In the genomic region with DNA sequence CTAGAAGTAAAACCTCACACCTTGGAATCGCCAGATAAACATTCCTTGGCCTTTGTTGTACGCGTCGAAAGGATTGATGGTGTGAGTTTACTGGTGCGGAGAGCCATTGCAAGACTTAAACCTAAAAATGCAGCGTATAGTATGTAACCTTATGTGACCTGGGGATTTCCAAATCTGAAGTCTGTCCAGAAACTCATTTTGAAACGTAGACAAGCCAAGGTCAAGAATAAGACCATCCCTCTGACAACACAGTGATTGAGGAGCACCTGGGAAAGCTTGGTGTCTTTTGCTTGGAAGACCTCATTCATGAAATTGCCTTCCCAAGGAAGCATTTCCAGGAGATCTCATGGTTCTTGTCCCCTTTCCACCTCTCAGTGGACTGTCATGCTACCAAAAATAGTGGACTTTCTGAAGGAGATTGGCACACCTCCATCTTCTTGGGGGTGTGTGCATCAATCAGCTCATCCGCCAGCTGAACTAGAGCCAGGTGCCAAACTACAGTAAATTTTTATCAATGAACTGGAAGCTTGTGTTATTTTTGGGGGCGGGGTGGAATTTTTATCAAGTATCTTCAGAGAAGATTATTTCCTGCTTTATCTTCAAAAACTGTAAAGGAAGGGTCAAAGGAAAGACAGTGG, we compare ENCODE assay signal across 29 cellular contexts.
"Had no signal": no experiment of that assay in that cellular context is flagged by ENCODE, and none has a peak within 500 bp of the region (broad histone marks: within the 10 kb centered on the region; RNA-seq: fewer than 3 reads in every experiment).

No MANE protein-coding gene starts in this region.

- H3K4me3 ChIP-seq: esophagus muscularis mucosa, heart right ventricle, left lung, lung, skin epidermis, thoracic aorta, upper lobe of right lung had no signal

- DNase-seq: activated CD4-positive, alpha-beta memory T cell treated with anti-CD3 and anti-CD28 coated beads, Interleukin-2, amount 10 ng/mL, durations not matched to agents 7 days and 5 days; activated CD4-positive, alpha-beta T cell treated with anti-CD3 and anti-CD28 coated beads for 1 hour; activated CD4-positive, alpha-beta T cell treated with anti-CD3 and anti-CD28 coated beads, Interleukin-2, amount 10 ng/mL, durations not matched to agents 7 days and 5 days; activated CD8-positive, alpha-beta memory T cell treated with anti-CD3 and anti-CD28 coated beads, Interleukin-2, amount 50 U/mL, for 48 hours; activated gamma-delta T cell; activated naive CD4-positive, alpha-beta T cell treated with anti-CD3 and anti-CD28 coated beads, Interleukin-2, amount 10 ng/mL, durations not matched to agents 7 days and 5 days; activated naive CD8-positive, alpha-beta T cell treated with anti-CD3 and anti-CD28 coated beads, Interleukin-2, amount 10 ng/mL, durations not matched to agents 7 days and 5 days; activated T-cell treated with anti-CD3 and anti-CD28 coated beads, Interleukin-2, amount 50 U/mL, for 24 hours; amniotic stem cell; caudate nucleus; foreskin keratinocyte; heart right ventricle; kidney glomerular epithelial cell; mesendoderm; stimulated activated CD4-positive, alpha-beta T cell treated with anti-CD3 and anti-CD28 coated beads, Interleukin-12 subunit alpha, Interleukin-12 subunit beta, amount 100 ng/mL, for 4 hours; stimulated activated CD4-positive, alpha-beta T cell treated with anti-CD3 and anti-CD28 coated beads, Interleukin-4, amount 100 ng/mL, for 1 hour; T-helper 9 cell; upper lobe of right lung had no signal

- H3K36me3 ChIP-seq: upper lobe of right lung had no signal

- H3K27me3 ChIP-seq: esophagus muscularis mucosa, foreskin keratinocyte, heart right ventricle, left lung, neutrophil, upper lobe of right lung had no signal

- H3K27me3 Mint-ChIP-seq: activated CD4-positive, alpha-beta memory T cell treated with anti-CD3 and anti-CD28 coated beads, Interleukin-2, amount 10 ng/mL, durations not matched to agents 7 days and 5 days; activated CD4-positive, alpha-beta T cell treated with anti-CD3 and anti-CD28 coated beads, Interleukin-2, amount 10 ng/mL, durations not matched to agents 7 days and 5 days; activated naive CD4-positive, alpha-beta T cell treated with anti-CD3 and anti-CD28 coated beads, Interleukin-2, amount 10 ng/mL, durations not matched to agents 7 days and 5 days; activated naive CD8-positive, alpha-beta T cell treated with anti-CD3 and anti-CD28 coated beads, Interleukin-2, amount 10 ng/mL, durations not matched to agents 7 days and 5 days; activated T-cell treated with anti-CD3 and anti-CD28 coated beads, Interleukin-2, amount 50 U/mL, for 24 hours; natural killer cell treated with Interleukin-12 subunit alpha and Interleukin-12 subunit beta and Interleukin-15 and Interleukin-18, amount 100 ng/mL, for 72 hours; stimulated activated naive CD8-positive, alpha-beta T cell treated with anti-CD3 and anti-CD28 coated beads, Interleukin-15, Interleukin-2, amounts not matched to agents 100 ng/mL and 50 ng/mL, for 24 hours had no signal

- H3K4me1 ChIP-seq: foreskin keratinocyte had no signal

- H3K4me3 Mint-ChIP-seq: activated CD4-positive, alpha-beta memory T cell treated with anti-CD3 and anti-CD28 coated beads, Interleukin-2, amount 10 ng/mL, durations not matched to agents 7 days and 5 days; activated CD4-positive, alpha-beta T cell treated with anti-CD3 and anti-CD28 coated beads, Interleukin-2, amount 10 ng/mL, durations not matched to agents 7 days and 5 days; activated naive CD4-positive, alpha-beta T cell treated with anti-CD3 and anti-CD28 coated beads, Interleukin-2, amount 10 ng/mL, durations not matched to agents 7 days and 5 days; activated naive CD8-positive, alpha-beta T cell treated with anti-CD3 and anti-CD28 coated beads, Interleukin-2, amount 10 ng/mL, durations not matched to agents 7 days and 5 days; activated T-cell treated with anti-CD3 and anti-CD28 coated beads, Interleukin-2, amount 50 U/mL, for 24 hours; natural killer cell treated with Interleukin-12 subunit alpha and Interleukin-12 subunit beta and Interleukin-15 and Interleukin-18, amount 100 ng/mL, for 72 hours; stimulated activated effector memory CD8-positive, alpha-beta T cell treated with anti-CD3 and anti-CD28 coated beads, Interleukin-12 subunit alpha, Interleukin-12 subunit beta, amount 100 ng/mL, for 72 hours; stimulated activated naive CD8-positive, alpha-beta T cell treated with anti-CD3 and anti-CD28 coated beads, Interleukin-15, Interleukin-2, amounts not matched to agents 100 ng/mL and 50 ng/mL, for 24 hours; T-helper 1 cell treated with Interleukin-12 subunit alpha and Interleukin-12 subunit beta and Interleukin-4 antibody, amounts not matched to agents 30 μg/mL and 1 μg/mL, for 36 hours had no signal

- H3K9me3 Mint-ChIP-seq: activated CD4-positive, alpha-beta memory T cell treated with anti-CD3 and anti-CD28 coated beads, Interleukin-2, amount 10 ng/mL, durations not matched to agents 7 days and 5 days; activated CD4-positive, alpha-beta T cell treated with anti-CD3 and anti-CD28 coated beads, Interleukin-2, amount 10 ng/mL, durations not matched to agents 7 days and 5 days; activated naive CD4-positive, alpha-beta T cell treated with anti-CD3 and anti-CD28 coated beads, Interleukin-2, amount 10 ng/mL, durations not matched to agents 7 days and 5 days; activated naive CD8-positive, alpha-beta T cell treated with anti-CD3 and anti-CD28 coated beads, Interleukin-2, amount 10 ng/mL, durations not matched to agents 7 days and 5 days; activated T-cell treated with anti-CD3 and anti-CD28 coated beads, Interleukin-2, amount 50 U/mL, for 24 hours; natural killer cell treated with Interleukin-12 subunit alpha and Interleukin-12 subunit beta and Interleukin-15 and Interleukin-18, amount 100 ng/mL, for 72 hours; stimulated activated effector memory CD8-positive, alpha-beta T cell treated with anti-CD3 and anti-CD28 coated beads, Interleukin-12 subunit alpha, Interleukin-12 subunit beta, amount 100 ng/mL, for 72 hours; stimulated activated naive CD8-positive, alpha-beta T cell treated with anti-CD3 and anti-CD28 coated beads, Interleukin-15, Interleukin-2, amounts not matched to agents 100 ng/mL and 50 ng/mL, for 24 hours; T-helper 1 cell treated with Interleukin-12 subunit alpha and Interleukin-12 subunit beta and Interleukin-4 antibody, amounts not matched to agents 30 μg/mL and 1 μg/mL, for 36 hours had no signal

- ATAC-seq: foreskin keratinocyte; heart right ventricle; left lung; natural killer cell treated with Interleukin-12 subunit alpha and Interleukin-12 subunit beta and Interleukin-15 and Interleukin-18, amount 100 ng/mL, for 72 hours; sciatic nerve; stimulated activated effector memory CD8-positive, alpha-beta T cell treated with anti-CD3 and anti-CD28 coated beads, Interleukin-12 subunit alpha, Interleukin-12 subunit beta, amount 100 ng/mL, for 72 hours; upper lobe of right lung had no signal

- H3K27ac Mint-ChIP-seq: activated CD4-positive, alpha-beta memory T cell treated with anti-CD3 and anti-CD28 coated beads, Interleukin-2, amount 10 ng/mL, durations not matched to agents 7 days and 5 days; activated CD4-positive, alpha-beta T cell treated with anti-CD3 and anti-CD28 coated beads, Interleukin-2, amount 10 ng/mL, durations not matched to agents 7 days and 5 days; activated naive CD4-positive, alpha-beta T cell treated with anti-CD3 and anti-CD28 coated beads, Interleukin-2, amount 10 ng/mL, durations not matched to agents 7 days and 5 days; activated naive CD8-positive, alpha-beta T cell treated with anti-CD3 and anti-CD28 coated beads, Interleukin-2, amount 10 ng/mL, durations not matched to agents 7 days and 5 days; activated T-cell treated with anti-CD3 and anti-CD28 coated beads, Interleukin-2, amount 50 U/mL, for 24 hours; natural killer cell treated with Interleukin-12 subunit alpha and Interleukin-12 subunit beta and Interleukin-15 and Interleukin-18, amount 100 ng/mL, for 72 hours; stimulated activated effector memory CD8-positive, alpha-beta T cell treated with anti-CD3 and anti-CD28 coated beads, Interleukin-12 subunit alpha, Interleukin-12 subunit beta, amount 100 ng/mL, for 72 hours; stimulated activated naive CD8-positive, alpha-beta T cell treated with anti-CD3 and anti-CD28 coated beads, Interleukin-15, Interleukin-2, amounts not matched to agents 100 ng/mL and 50 ng/mL, for 24 hours; T-helper 1 cell treated with Interleukin-12 subunit alpha and Interleukin-12 subunit beta and Interleukin-4 antibody, amounts not matched to agents 30 μg/mL and 1 μg/mL, for 36 hours had no signal

- H3K27ac ChIP-seq: esophagus muscularis mucosa, foreskin keratinocyte, heart right ventricle, left lung, neutrophil, skin epidermis, thoracic aorta, upper lobe of right lung had no signal

- H3K9me3 ChIP-seq: esophagus muscularis mucosa, heart right ventricle, left lung, neutrophil, thoracic aorta, upper lobe of right lung had no signal

- H3K36me3 Mint-ChIP-seq: activated naive CD4-positive, alpha-beta T cell treated with anti-CD3 and anti-CD28 coated beads, Interleukin-2, amount 10 ng/mL, durations not matched to agents 7 days and 5 days; natural killer cell treated with Interleukin-12 subunit alpha and Interleukin-12 subunit beta and Interleukin-15 and Interleukin-18, amount 100 ng/mL, for 72 hours; stimulated activated effector memory CD8-positive, alpha-beta T cell treated with anti-CD3 and anti-CD28 coated beads, Interleukin-12 subunit alpha, Interleukin-12 subunit beta, amount 100 ng/mL, for 72 hours had no signal
